ENCODE assay signal across 8 cellular contexts in genomic region chr17:64988580-64989395, GRCh38.
A peak's percentile ranks its signal among the peaks of the same experiment; 100 is the strongest.
DNase-seq lines count a peak whose midpoint lies in the region; TF ChIP-seq lines count a peak whose summit lies in the region.
"Not testable (repeated sequence)": the region's sequence is repeated elsewhere in the genome, so short reads cannot be mapped to it uniquely, and the experiment has no call there.

No MANE protein-coding gene starts in this region.

- not testable (repeated sequence) for TF ChIP-seq CTCF in epithelial cell of esophagus (IDR thresholded peaks at IDR 0.05; ENCODE audit: insufficient read depth, low read depth, low read length, missing control alignments)

- DNase-seq in COR-L47 (lab: John Stamatoyannopoulos, UW) (peak; percentile 6), Kasumi-1 (lab: John Stamatoyannopoulos, UW) (peak; percentile 48 to 59), RPMI7951 (ENCODE audit: low read depth) (peak; percentile 64), epithelial cell of esophagus (ENCODE audit: low read depth) (peak; percentile 89), hepatic stellate cell (ENCODE audit: low spot score) (peak; percentile 41), nucleus accumbens (lab: John Stamatoyannopoulos, UW) (peak in 32 of 56 donors; percentile 6 to 77 (median 36))

- peak overlapping the region; percentile 31 for H3K27ac ChIP-seq in angular gyrus (ENCODE audit: low read depth, low read length)
- peak overlapping the region; percentile 50 for H3K27ac ChIP-seq in temporal lobe (ENCODE audit: low read depth, low read length)

- H3K4me3 ChIP-seq in epithelial cell of esophagus (ENCODE audit: low read length): not testable (repeated sequence)

Comparison
In these comparisons a context has a peak if more than half of its experiments do, and no peak if none do; other contexts are left out.
1. DNase-seq: peak in every context shown above with its lines; median percentile 89 in epithelial cell of esophagus; 64 in RPMI7951; 54 in Kasumi-1; 41 in hepatic stellate cell; 36 in nucleus accumbens; 6 in COR-L47.